ENCODE assay signal across 8 cellular contexts in genomic region chr11:116787786-116788486, GRCh38. TPM values are rescaled to one million over a fixed set of nuclear protein-coding genes. Genes with fewer than 3 reads are reported as not detected.
DNase-seq lines count a peak whose midpoint lies in the region; ATAC-seq and TF ChIP-seq lines count a peak whose summit lies in the region.

Gene ZPR1, minus strand, starts transcription at chr11:116788023. Its CDS starts 33 bp downstream, at chr11:116787990.

- H3K27me3 ChIP-seq in right atrium auricular region = no peaks in the 10 kb centered on the region
- no peaks in the 10 kb centered on the region for H3K27me3 ChIP-seq in psoas muscle (ENCODE audit: insufficient read depth in 3 of 3, low read length in 2 of 3)

- H3K27ac ChIP-seq in right atrium auricular region (peak within 1 kb of the TSS; percentile 82 to 89), psoas muscle (peak within 1 kb of the TSS; percentile 87), urinary bladder (ENCODE audit: low read depth) (peak within 1 kb of the TSS; percentile 65)

- peaks cover 30% of the 10 kb centered on the region for H3K36me3 ChIP-seq in right atrium auricular region
- peaks cover 17 to 40% of the 10 kb centered on the region in 2 donors for H3K36me3 ChIP-seq in psoas muscle (ENCODE audit: insufficient read depth in 1 of 2, low read depth in 1 of 2)
- H3K36me3 ChIP-seq in urinary bladder (ENCODE audit: insufficient read depth) = no peaks in the 10 kb centered on the region

- intact Hi-C loops in T-helper 2 cell treated with Interferon-gamma antibody and Interleukin-4, amounts not matched to agents 100 ng/mL and 5 ng/mL, for 36 hours (cut with micrococcal nuclease) = loop anchor here (1.0 to 10.0 kb wide), 4 partner anchors 15 to 444 kb away; partner anchors contain the start of genes PCSK7 and RNF214
- intact Hi-C loops in psoas muscle (cut with DNase I) = loop anchor here (2.0 to 5.0 kb wide), 2 partner anchors 439 to 445 kb away; partner anchors contain the start of genes PCSK7 (in 1 of the 2) and RNF214 (in 1 of the 2)

- H3K4me3 ChIP-seq in right atrium auricular region (peak within 1 kb of the TSS; percentile 96 to 97), psoas muscle (peak within 1 kb of the TSS; percentile 98), urinary bladder (ENCODE audit: low read depth, low read length) (peak within 1 kb of the TSS; percentile 89)

- WGBS in psoas muscle, 3 donors = 1% methylated on average over 50 to 56 of the region's 56 CpGs
- under 1% methylated on average over 56 of the region's 56 CpGs for WGBS in urinary bladder

- peak; percentile 85 for TF ChIP-seq POLR2A in GM10847 (IDR thresholded peaks at IDR 0.05; ENCODE audit: extremely low read depth, insufficient read length)

- H3K9me3 ChIP-seq in right atrium auricular region (no peaks in the 10 kb centered on the region), psoas muscle (no peaks in the 10 kb centered on the region)

- peak; percentile 75 for DNase-seq in NCI-H1105 treated with DMSO at 0.1 percent for 48 hours (lab: John Stamatoyannopoulos, UW)
- peak in 55 of 56 donors; percentile 25 to 87 (median 71) for DNase-seq in amygdala (lab: John Stamatoyannopoulos, UW)
- DNase-seq in right atrium auricular region (ENCODE audit: low spot score) = peak; percentile 85
- DNase-seq in psoas muscle = peak; percentile 84 to 93

- ATAC-seq in HG02610 (IDR thresholded peaks at IDR 0.05; ENCODE audit: unreplicated experiment) = peak; percentile 72
- peak; percentile 83 to 95 (median 89) for ATAC-seq in psoas muscle

- H3K4me1 ChIP-seq in right atrium auricular region (peaks cover 0 to 29% of the 10 kb centered on the region in 2 donors), psoas muscle (peaks cover 10% of the 10 kb centered on the region), urinary bladder (ENCODE audit: insufficient read depth) (no peaks in the 10 kb centered on the region)

- TF ChIP-seq CTCF in right atrium auricular region (IDR thresholded peaks at IDR 0.05) (peak in 1 of 2 donors; percentile 14), psoas muscle (IDR thresholded peaks at IDR 0.05) (no peak)

RNA-seq across cellular contexts. Expression of gene ZPR1, which starts in this region (rescaled TPM):
- 66.1 and 67.8 TPM in 2 replicates for total RNA-seq in T-helper 2 cell treated with Interferon-gamma antibody and Interleukin-4, amounts not matched to agents 100 ng/mL and 5 ng/mL, for 36 hours
- total RNA-seq in right atrium auricular region = 10 to 100 TPM; 16.8 to 20.6 TPM
- total RNA-seq in psoas muscle = 10 to 100 TPM; 41.4 to 63.2 (median 56.1) TPM
- polyA plus RNA-seq in psoas muscle = 10 to 100 TPM; 40.1 to 98.6 (median 70.2) TPM
- 17.9 TPM for total RNA-seq in urinary bladder
- polyA plus RNA-seq in urinary bladder = 27.4 TPM

Comparison
In these comparisons a context has a peak if more than half of its experiments do, and no peak if none do; other contexts are left out.
1. Peak in every context shown above with its lines: DNase-seq, ATAC-seq, H3K4me3 ChIP-seq and H3K27ac ChIP-seq.